Comparison of ENCODE assay signal across 8 cellular contexts in the genomic region with DNA sequence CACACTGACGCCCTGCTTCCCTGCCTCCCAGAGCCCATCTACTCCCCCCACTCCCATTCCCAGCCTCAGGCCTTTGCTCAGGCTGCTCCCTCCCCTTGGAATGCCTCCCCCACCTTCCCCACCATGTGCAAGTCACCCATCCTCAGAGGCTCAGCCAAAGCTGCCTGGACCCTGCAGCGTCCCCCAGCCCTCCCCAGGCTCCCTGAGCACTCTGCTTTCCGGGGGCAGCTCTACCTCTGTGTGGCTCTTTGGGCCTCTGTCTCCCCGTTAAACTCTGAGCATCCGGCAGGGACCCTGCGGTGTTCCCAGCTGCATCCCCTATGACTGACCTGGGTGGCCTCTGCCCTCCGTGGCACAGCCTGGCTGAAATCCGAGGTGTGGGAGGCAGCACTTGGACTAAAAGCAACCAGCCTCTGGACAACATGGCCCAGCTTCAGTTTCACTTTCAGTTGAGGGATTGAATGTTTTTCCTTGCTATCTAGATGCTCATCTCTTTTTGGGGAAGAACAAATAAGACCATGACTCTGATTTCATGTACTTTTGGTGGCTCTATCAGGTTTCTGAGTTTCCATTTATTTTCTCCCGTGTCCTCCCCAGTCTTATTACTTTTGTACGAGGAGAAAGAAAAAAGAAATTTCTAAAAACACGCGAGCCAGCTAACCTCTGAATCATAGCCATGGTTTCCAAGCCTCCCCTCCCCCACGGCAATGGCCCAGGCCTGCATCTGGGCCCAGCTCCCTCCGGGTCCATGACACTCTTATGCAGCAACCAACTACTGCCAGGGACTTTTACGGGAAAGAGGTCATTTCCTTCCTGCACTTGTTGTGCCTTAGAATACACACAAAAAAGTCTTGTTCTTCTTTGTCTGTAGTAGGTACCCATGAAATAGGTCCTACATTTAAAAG. TPM values are rescaled to one million over a fixed set of nuclear protein-coding genes. Genes with fewer than 3 reads are reported as not detected.
A peak's percentile ranks its signal among the peaks of the same experiment; 100 is the strongest.
DNase-seq lines count a peak whose midpoint lies in the region; ATAC-seq and TF ChIP-seq lines count a peak whose summit lies in the region.

No MANE protein-coding gene starts in this region.

- no peaks in the 10 kb centered on the region for H3K9me3 ChIP-seq in CD8-positive, alpha-beta memory T cell (ENCODE audit: low read length)

- peaks cover 8% of the 10 kb centered on the region for H3K36me3 ChIP-seq in CD8-positive, alpha-beta memory T cell (ENCODE audit: insufficient read depth, low read length)

- peak overlapping the region; percentile 93 to 100 (median 98) for H3K27ac Mint-ChIP-seq in CD8-positive, alpha-beta memory T cell
- peak overlapping the region; percentile 96 for H3K27ac Mint-ChIP-seq in endothelial cell (ENCODE audit: unreplicated experiment)

- no peak for TF ChIP-seq CTCF in endothelial cell (IDR thresholded peaks at IDR 0.05; ENCODE audit: unreplicated experiment)

- POLR2A ChIA-PET in CD8-positive, alpha-beta memory T cell (lab: Charles Lee): interaction anchor here (0.6 to 1.2 kb wide), 2 partner anchors 16 to 82 kb away, joined by 3 to 4 read pairs; a partner anchor contains a TSS

- CTCF ChIA-PET in CD8-positive, alpha-beta memory T cell (lab: Charles Lee): interaction anchor here (1.0 kb wide), 1 partner anchor 81 kb away, joined by 3 read pairs; no protein-coding TSS in a partner anchor

- peaks cover 86% of the 10 kb centered on the region for H3K4me1 ChIP-seq in CD8-positive, alpha-beta memory T cell (ENCODE audit: insufficient read depth, low read length)

- ATAC-seq in GM18520 (IDR thresholded peaks at IDR 0.05; ENCODE audit: unreplicated experiment): no peak

- H3K27me3 Mint-ChIP-seq in CD8-positive, alpha-beta memory T cell: no peaks in the 10 kb centered on the region
- H3K27me3 Mint-ChIP-seq in endothelial cell (ENCODE audit: unreplicated experiment): peaks cover 11% of the 10 kb centered on the region

- peaks cover 20 to 81% (median 26%) of the 10 kb centered on the region in 3 donors for H3K36me3 Mint-ChIP-seq in CD8-positive, alpha-beta memory T cell
- no peaks in the 10 kb centered on the region for H3K36me3 Mint-ChIP-seq in endothelial cell (ENCODE audit: low read depth, unreplicated experiment)

- peak overlapping the region; percentile 66 for H3K4me3 ChIP-seq in CD8-positive, alpha-beta memory T cell (ENCODE audit: low read length)

- peaks cover 92 to 96% (median 94%) of the 10 kb centered on the region in 3 donors for H3K4me1 Mint-ChIP-seq in CD8-positive, alpha-beta memory T cell
- H3K4me1 Mint-ChIP-seq in endothelial cell (ENCODE audit: unreplicated experiment): peaks cover 33% of the 10 kb centered on the region

- H3K4me3 Mint-ChIP-seq in CD8-positive, alpha-beta memory T cell: peak overlapping the region; percentile 91 to 99 (median 96)
- H3K4me3 Mint-ChIP-seq in endothelial cell (ENCODE audit: unreplicated experiment): peak overlapping the region; percentile 34

- H3K9me3 Mint-ChIP-seq in CD8-positive, alpha-beta memory T cell: peaks cover 0 to 2% (median 0%) of the 10 kb centered on the region in 5 donors
- no peaks in the 10 kb centered on the region for H3K9me3 Mint-ChIP-seq in endothelial cell (ENCODE audit: unreplicated experiment)

- H3K27me3 ChIP-seq in CD8-positive, alpha-beta memory T cell (ENCODE audit: insufficient read depth, low read length, poor library complexity, severe bottlenecking): no peaks in the 10 kb centered on the region

- peak overlapping the region; percentile 71 for H3K27ac ChIP-seq in CD8-positive, alpha-beta memory T cell (ENCODE audit: low read depth, low read length)

- peak; percentile 63 to 77 (median 72) for DNase-seq in CD8-positive, alpha-beta memory T cell
- DNase-seq in NCI-H2029 treated with DMSO at 0.1 percent for 48 hours (lab: John Stamatoyannopoulos, UW) (peak; percentile 68), activated T-cell treated with anti-CD3 and anti-CD28 coated beads for 1 hour (ENCODE audit: low read depth) (peak; percentile 67), endothelial cell (ENCODE audit: low spot score) (peak; percentile 74), middle frontal gyrus (ENCODE audit: extremely low spot score, low spot score) (peak; percentile 11), NCI-H1105 (lab: John Stamatoyannopoulos, UW) (no peak)
- DNase-seq in stimulated activated CD8-positive, alpha-beta memory T cell treated with anti-CD3 and anti-CD28 coated beads, Interleukin-15, amount 100 ng/mL, for 4 hours (ENCODE audit: low read depth in 2 of 2): peak; percentile 42 to 53

RNA-seq across cellular contexts. Expression of a gene that starts 3.8 kb away (rescaled TPM):
- 10 to 100 TPM; 43.1 to 48.3 TPM for total RNA-seq in CD8-positive, alpha-beta memory T cell
- polyA plus RNA-seq in CD8-positive, alpha-beta memory T cell: 102 TPM
- total RNA-seq in endothelial cell (ENCODE audit: unreplicated experiment): 1.2 TPM

RNA-seq across cellular contexts. Expression of a gene that starts 44.8 kb away (rescaled TPM):
- total RNA-seq in CD8-positive, alpha-beta memory T cell: under 1 TPM; 0.42 to 0.46 TPM
- polyA plus RNA-seq in CD8-positive, alpha-beta memory T cell: not detected
- total RNA-seq in endothelial cell (ENCODE audit: unreplicated experiment): 4.4 TPM

Comparison
In these comparisons a context has a peak if more than half of its experiments do, and no peak if none do; other contexts are left out.
1. RNA of a gene that starts 3.8 kb away (total RNA-seq): 43.1 to 48.3 TPM in CD8-positive, alpha-beta memory T cell; 1.2 TPM in endothelial cell (single experiment); every median in the first group is over 10 times any median in the second.